ENCODE assay signal across 32 cellular contexts in genomic region chr1:96880626-96881025, GRCh38.
"Had no signal": no experiment of that assay in that cellular context is flagged by ENCODE, and none has a peak within 500 bp of the region (broad histone marks: within the 10 kb centered on the region; RNA-seq: fewer than 3 reads in every experiment).

No MANE protein-coding gene starts in this region.

- H3K36me3 ChIP-seq: right atrium auricular region, thyroid gland, upper lobe of left lung, vagina had no signal

- H3K36me3 Mint-ChIP-seq: activated naive CD4-positive, alpha-beta T cell treated with anti-CD3 and anti-CD28 coated beads, Interleukin-2, amount 50 U/mL, for 24 hours; immature natural killer cell; memory B cell; naive thymus-derived CD8-positive, alpha-beta T cell; stimulated activated memory B cell treated with anti-CD40 and anti-IgM and Interleukin-4, amounts not matched to agents 10 μg/mL and 1 μg/mL and 100 μg/mL, for 72 hours; WTC11 had no signal

- H3K4me3 ChIP-seq: body of pancreas, right atrium auricular region, smooth muscle cell, thyroid gland, upper lobe of left lung, vagina had no signal

- H3K4me2 ChIP-seq: smooth muscle cell had no signal

- ATAC-seq: activated CD8-positive, alpha-beta T cell treated with anti-CD3 and anti-CD28 coated beads for 36 hours; activated naive CD8-positive, alpha-beta T cell treated with anti-CD3 and anti-CD28 coated beads, Interleukin-2, amount 50 U/mL, for 24 hours; body of pancreas; effector memory CD8-positive, alpha-beta T cell; esophagus mucosa; left colon; naive thymus-derived CD8-positive, alpha-beta T cell; stimulated activated memory B cell treated with anti-CD40 and anti-IgM and Interleukin-4, amounts not matched to agents 10 μg/mL and 1 μg/mL and 100 μg/mL, for 72 hours; stimulated activated naive CD8-positive, alpha-beta T cell treated with anti-CD3 and anti-CD28 coated beads, Interleukin-15, amount 100 ng/mL, for 72 hours; T-helper 17 cell; WTC11 had no signal

- H3K4me1 Mint-ChIP-seq: activated naive CD4-positive, alpha-beta T cell treated with anti-CD3 and anti-CD28 coated beads, Interleukin-2, amount 50 U/mL, for 24 hours; activated naive CD8-positive, alpha-beta T cell treated with anti-CD3 and anti-CD28 coated beads, Interleukin-2, amount 50 U/mL, for 24 hours; immature natural killer cell; memory B cell; naive thymus-derived CD8-positive, alpha-beta T cell; neural crest cell; stimulated activated memory B cell treated with anti-CD40 and anti-IgM and Interleukin-4, amounts not matched to agents 10 μg/mL and 1 μg/mL and 100 μg/mL, for 72 hours; stimulated activated naive CD8-positive, alpha-beta T cell treated with anti-CD3 and anti-CD28 coated beads, Interleukin-15, amount 100 ng/mL, for 72 hours; T-helper 17 cell had no signal

- H3K27ac Mint-ChIP-seq: activated CD8-positive, alpha-beta T cell treated with anti-CD3 and anti-CD28 coated beads for 36 hours; activated naive CD4-positive, alpha-beta T cell treated with anti-CD3 and anti-CD28 coated beads, Interleukin-2, amount 50 U/mL, for 24 hours; activated naive CD8-positive, alpha-beta T cell treated with anti-CD3 and anti-CD28 coated beads, Interleukin-2, amount 50 U/mL, for 24 hours; activated T-helper 2 cell treated with anti-CD3 and anti-CD28 coated beads, Interferon-gamma antibody, Interleukin-2, Interleukin-4, amounts not matched to agents 10 μg/mL and 5 μg/mL and 100 μg/mL, durations not matched to agents 14 hours and 24 hours and 36 hours; effector memory CD8-positive, alpha-beta T cell; immature natural killer cell; memory B cell; naive thymus-derived CD8-positive, alpha-beta T cell; stimulated activated memory B cell treated with anti-CD40 and anti-IgM and Interleukin-4, amounts not matched to agents 10 μg/mL and 1 μg/mL and 100 μg/mL, for 72 hours; stimulated activated naive CD8-positive, alpha-beta T cell treated with anti-CD3 and anti-CD28 coated beads, Interleukin-15, amount 100 ng/mL, for 72 hours; T-helper 17 cell; WTC11 had no signal

- H3K4me3 Mint-ChIP-seq: activated CD8-positive, alpha-beta T cell treated with anti-CD3 and anti-CD28 coated beads for 36 hours; activated naive CD4-positive, alpha-beta T cell treated with anti-CD3 and anti-CD28 coated beads, Interleukin-2, amount 50 U/mL, for 24 hours; activated naive CD8-positive, alpha-beta T cell treated with anti-CD3 and anti-CD28 coated beads, Interleukin-2, amount 50 U/mL, for 24 hours; effector memory CD8-positive, alpha-beta T cell; immature natural killer cell; memory B cell; naive thymus-derived CD8-positive, alpha-beta T cell; neural crest cell; stimulated activated memory B cell treated with anti-CD40 and anti-IgM and Interleukin-4, amounts not matched to agents 10 μg/mL and 1 μg/mL and 100 μg/mL, for 72 hours; stimulated activated naive CD8-positive, alpha-beta T cell treated with anti-CD3 and anti-CD28 coated beads, Interleukin-15, amount 100 ng/mL, for 72 hours; T-helper 17 cell; WTC11 had no signal

- DNase-seq: activated CD4-positive, alpha-beta T cell treated with anti-CD3 and anti-CD28 coated beads, Interleukin-2, amount 50 U/mL, for 1 hour; activated CD8-positive, alpha-beta T cell treated with anti-CD3 and anti-CD28 coated beads for 36 hours; activated naive CD8-positive, alpha-beta T cell treated with anti-CD3 and anti-CD28 coated beads, Interleukin-2, amount 50 U/mL, for 24 hours; activated T-cell treated with anti-CD3 and anti-CD28 coated beads, Interleukin-2, amount 50 U/mL, for 48 hours; body of pancreas; cortex of kidney; effector memory CD8-positive, alpha-beta T cell; head of caudate nucleus; hypothalamus; immature natural killer cell; kidney; left colon; naive thymus-derived CD8-positive, alpha-beta T cell; nucleus accumbens; stimulated activated CD4-positive, alpha-beta T cell treated with anti-CD3 and anti-CD28 coated beads, Interleukin-1b, Interleukin-23, amount 100 ng/mL, for 48 hours; stimulated activated CD4-positive, alpha-beta T cell treated with anti-CD3 and anti-CD28 coated beads, Interleukin-4, amount 100 ng/mL, for 4 hours; stimulated activated CD8-positive, alpha-beta memory T cell treated with anti-CD3 and anti-CD28 coated beads, Interleukin-4, amount 100 ng/mL, for 48 hours; stimulated activated naive CD8-positive, alpha-beta T cell treated with anti-CD3 and anti-CD28 coated beads, Interleukin-15, amount 100 ng/mL, for 72 hours; T-helper 17 cell; T1000; thyroid gland; upper lobe of left lung had no signal

- H3K27me3 ChIP-seq: body of pancreas, right atrium auricular region, thyroid gland, upper lobe of left lung, vagina had no signal

- H3K27me3 Mint-ChIP-seq: stimulated activated memory B cell treated with anti-CD40 and anti-IgM and Interleukin-4, amounts not matched to agents 10 μg/mL and 1 μg/mL and 100 μg/mL, for 72 hours; stimulated activated naive CD8-positive, alpha-beta T cell treated with anti-CD3 and anti-CD28 coated beads, Interleukin-15, amount 100 ng/mL, for 72 hours; T-helper 17 cell had no signal

- H3K4me1 ChIP-seq: body of pancreas, right atrium auricular region, thyroid gland, upper lobe of left lung, vagina had no signal

- H3K27ac ChIP-seq: body of pancreas, right atrium auricular region, thyroid gland, upper lobe of left lung, vagina had no signal

- H3K9me3 Mint-ChIP-seq: activated naive CD8-positive, alpha-beta T cell treated with anti-CD3 and anti-CD28 coated beads, Interleukin-2, amount 50 U/mL, for 24 hours; activated T-helper 2 cell treated with anti-CD3 and anti-CD28 coated beads, Interferon-gamma antibody, Interleukin-2, Interleukin-4, amounts not matched to agents 10 μg/mL and 5 μg/mL and 100 μg/mL, durations not matched to agents 14 hours and 24 hours and 36 hours; neural crest cell had no signal

- H3K9me3 ChIP-seq: body of pancreas, thyroid gland, upper lobe of left lung, vagina had no signal
